Comparison of ENCODE assay signal across 10 cellular contexts in genomic region chr22:40628354-40629042, GRCh38. TPM values are rescaled to one million over a fixed set of nuclear protein-coding genes. Genes with fewer than 3 reads are reported as not detected.
DNase-seq lines count a peak whose midpoint lies in the region; TF ChIP-seq lines count a peak whose summit lies in the region.
"Had no signal": no experiment of that assay in that cellular context is flagged by ENCODE, and none has a peak within 500 bp of the region (broad histone marks: within the 10 kb centered on the region; RNA-seq: fewer than 3 reads in every experiment).

No MANE protein-coding gene starts in this region.

- no peak for TF ChIP-seq CTCF in GM13976 (IDR thresholded peaks at IDR 0.05; ENCODE audit: borderline replicate concordance, control extremely low read depth, extremely low read depth, insufficient read depth, missing control alignments)

- in situ Hi-C loops in GM13976 (cut with MboI; ENCODE audit: low sequenced_read_pairs, unreplicated experiment), result no loop called here

- DNase-seq in A172 (ENCODE audit: low spot score), result peak; percentile 18
- DNase-seq in GM13976 (ENCODE audit: low spot score), result peak; percentile 47
- DNase-seq in SKM-1 (lab: John Stamatoyannopoulos, UW; ENCODE audit: unreplicated experiment), result peak; percentile 74
- DNase-seq in fibroblast of peridontal ligament (ENCODE audit: extremely low read depth), result peak; percentile 72
- DNase-seq in SHP77 (lab: John Stamatoyannopoulos, UW), result no peak
- DNase-seq in Kasumi-1 (lab: John Stamatoyannopoulos, UW), result no peak
- DNase-seq in ecto neural progenitor cell (ENCODE audit: low spot score), result no peak
- no peak for DNase-seq in NCI-H82 (lab: John Stamatoyannopoulos, UW)
- DNase-seq: NCI-H446 treated with DMSO at 0.1 percent for 48 hours had no signal

RNA-seq across cellular contexts. Expression of gene MRTFA, which starts 8.0 kb away (rescaled TPM):
- total RNA-seq in A172 (2014; rRNA removed; shearing (Covaris generic)), result 47.7 and 56.5 TPM in 2 replicates

RNA-seq across cellular contexts. Expression of gene MCHR1, which starts 50.8 kb away (rescaled TPM):
- total RNA-seq in A172 (2014; rRNA removed; shearing (Covaris generic)), result not detected in 2 replicates
- total RNA-seq: pulmonary artery endothelial cell had no signal

Comparison
In these comparisons a context has a peak if more than half of its experiments do, and no peak if none do; other contexts are left out.
1. DNase-seq: peak in A172 (single experiment), GM13976 (single experiment), SKM-1 (single experiment) and fibroblast of peridontal ligament (single experiment); none in SHP77 (0 of 2), Kasumi-1 (0 of 2), ecto neural progenitor cell (single experiment) and NCI-H82 (single experiment).